40 cellular contexts compared by ENCODE assay signal in genomic region chr10:33841678-33842077, GRCh38.
"Had no signal": no experiment of that assay in that cellular context is flagged by ENCODE, and none has a peak within 500 bp of the region (broad histone marks: within the 10 kb centered on the region; RNA-seq: fewer than 3 reads in every experiment).

No MANE protein-coding gene starts in this region.

- H3K4me3 Mint-ChIP-seq: activated naive CD4-positive, alpha-beta T cell treated with anti-CD3 and anti-CD28 coated beads for 36 hours; activated naive CD4-positive, alpha-beta T cell treated with anti-CD3 and anti-CD28 coated beads, Interleukin-2, amount 10 ng/mL, durations not matched to agents 7 days and 5 days; activated naive CD4-positive, alpha-beta T cell treated with anti-CD3 and anti-CD28 coated beads, Interleukin-2, amount 50 U/mL, for 24 hours; activated naive CD8-positive, alpha-beta T cell; activated naive CD8-positive, alpha-beta T cell treated with anti-CD3 and anti-CD28 coated beads for 36 hours; activated naive CD8-positive, alpha-beta T cell treated with anti-CD3 and anti-CD28 coated beads, Interleukin-2, amount 10 ng/mL, durations not matched to agents 7 days and 5 days; activated naive CD8-positive, alpha-beta T cell treated with anti-CD3 and anti-CD28 coated beads, Interleukin-2, amount 50 U/mL, for 24 hours; activated T-cell treated with anti-CD3 and anti-CD28 coated beads, Interleukin-2, amount 50 U/mL, for 24 hours; activated T-cell treated with anti-CD3 and anti-CD28 coated beads, Interleukin-2, amount 50 U/mL, for 4 hours; activated T-cell treated with anti-CD3 and anti-CD28 coated beads, Interleukin-2, amount 50 U/mL, for 72 hours; activated T-helper 1 cell treated with anti-CD3 and anti-CD28 coated beads, Interleukin-12 subunit alpha, Interleukin-12 subunit beta, Interleukin-2, Interleukin-4 antibody, amounts not matched to agents 30 ng/mL and 10 ng/mL and 1 ng/mL, durations not matched to agents 14 hours and 24 hours and 36 hours; activated T-helper 17 cell treated with anti-CD3 and anti-CD28 coated beads, Interleukin-2, amount 50 U/mL, for 72 hours; brain; central memory CD8-positive, alpha-beta T cell had no signal

- H3K27me3 Mint-ChIP-seq: activated naive CD4-positive, alpha-beta T cell treated with anti-CD3 and anti-CD28 coated beads, Interleukin-2, amount 10 ng/mL, durations not matched to agents 7 days and 5 days; activated naive CD8-positive, alpha-beta T cell; activated naive CD8-positive, alpha-beta T cell treated with anti-CD3 and anti-CD28 coated beads, Interleukin-2, amount 10 ng/mL, durations not matched to agents 7 days and 5 days; central memory CD8-positive, alpha-beta T cell had no signal

- FAIRE-seq: astrocyte, bronchial epithelial cell had no signal

- H3K4me1 Mint-ChIP-seq: activated naive CD4-positive, alpha-beta T cell treated with anti-CD3 and anti-CD28 coated beads, Interleukin-2, amount 10 ng/mL, durations not matched to agents 7 days and 5 days; activated naive CD4-positive, alpha-beta T cell treated with anti-CD3 and anti-CD28 coated beads, Interleukin-2, amount 50 U/mL, for 24 hours; activated naive CD8-positive, alpha-beta T cell treated with anti-CD3 and anti-CD28 coated beads for 36 hours; activated naive CD8-positive, alpha-beta T cell treated with anti-CD3 and anti-CD28 coated beads, Interleukin-2, amount 10 ng/mL, durations not matched to agents 7 days and 5 days; activated naive CD8-positive, alpha-beta T cell treated with anti-CD3 and anti-CD28 coated beads, Interleukin-2, amount 50 U/mL, for 24 hours; activated T-helper 17 cell treated with anti-CD3 and anti-CD28 coated beads, Interleukin-2, amount 50 U/mL, for 72 hours; brain; central memory CD8-positive, alpha-beta T cell had no signal

- H3K36me3 ChIP-seq: adrenal gland, ascending aorta, brain microvascular endothelial cell, breast epithelium, cardiac muscle cell had no signal

- H3K4me1 ChIP-seq: adrenal gland, ascending aorta, body of pancreas, breast epithelium had no signal

- H3K9me3 ChIP-seq: adrenal gland, ascending aorta, body of pancreas, breast epithelium had no signal

- H3K27ac Mint-ChIP-seq: activated naive CD4-positive, alpha-beta T cell treated with anti-CD3 and anti-CD28 coated beads for 36 hours; activated naive CD4-positive, alpha-beta T cell treated with anti-CD3 and anti-CD28 coated beads, Interleukin-2, amount 10 ng/mL, durations not matched to agents 7 days and 5 days; activated naive CD4-positive, alpha-beta T cell treated with anti-CD3 and anti-CD28 coated beads, Interleukin-2, amount 50 U/mL, for 24 hours; activated naive CD4-positive, alpha-beta T cell treated with anti-CD3 and anti-CD28 coated beads, Interleukin-2, amount 50 U/mL, for 72 hours; activated naive CD8-positive, alpha-beta T cell; activated naive CD8-positive, alpha-beta T cell treated with anti-CD3 and anti-CD28 coated beads for 36 hours; activated naive CD8-positive, alpha-beta T cell treated with anti-CD3 and anti-CD28 coated beads, Interleukin-2, amount 10 ng/mL, durations not matched to agents 7 days and 5 days; activated naive CD8-positive, alpha-beta T cell treated with anti-CD3 and anti-CD28 coated beads, Interleukin-2, amount 50 U/mL, for 24 hours; activated T-cell treated with anti-CD3 and anti-CD28 coated beads, Interleukin-2, amount 50 U/mL, for 24 hours; activated T-cell treated with anti-CD3 and anti-CD28 coated beads, Interleukin-2, amount 50 U/mL, for 72 hours; activated T-helper 1 cell treated with anti-CD3 and anti-CD28 coated beads, Interleukin-12 subunit alpha, Interleukin-12 subunit beta, Interleukin-2, Interleukin-4 antibody, amounts not matched to agents 30 ng/mL and 10 ng/mL and 1 ng/mL, durations not matched to agents 14 hours and 24 hours and 36 hours; activated T-helper 17 cell treated with anti-CD3 and anti-CD28 coated beads, Interleukin-2, amount 50 U/mL, for 72 hours; activated T-helper 2 cell treated with anti-CD3 and anti-CD28 coated beads, Interferon-gamma antibody, Interleukin-2, Interleukin-4, amounts not matched to agents 10 μg/mL and 5 μg/mL and 100 μg/mL, durations not matched to agents 14 hours and 24 hours and 36 hours; brain had no signal

- H3K36me3 Mint-ChIP-seq: activated naive CD4-positive, alpha-beta T cell treated with anti-CD3 and anti-CD28 coated beads, Interleukin-2, amount 10 ng/mL, durations not matched to agents 7 days and 5 days; activated naive CD8-positive, alpha-beta T cell; activated naive CD8-positive, alpha-beta T cell treated with anti-CD3 and anti-CD28 coated beads for 36 hours; activated naive CD8-positive, alpha-beta T cell treated with anti-CD3 and anti-CD28 coated beads, Interleukin-2, amount 10 ng/mL, durations not matched to agents 7 days and 5 days; brain had no signal

- H3K4me3 ChIP-seq: adrenal gland, ascending aorta, body of pancreas, breast epithelium, cardiac muscle cell had no signal

- DNase-seq: activated effector memory CD4-positive, alpha-beta T cell treated with anti-CD3 and anti-CD28 coated beads, Interleukin-2, amount 50 U/mL, for 16 hours; activated effector memory CD4-positive, alpha-beta T cell treated with Interleukin-2 at 50 U/mL for 16 hours; activated gamma-delta T cell; activated gamma-delta T cell treated with Interleukin-2 at 50 U/mL for 16 hours; activated naive CD4-positive, alpha-beta T cell; activated naive CD4-positive, alpha-beta T cell treated with anti-CD3 and anti-CD28 coated beads for 36 hours; activated naive CD4-positive, alpha-beta T cell treated with anti-CD3 and anti-CD28 coated beads, Interleukin-2, amount 10 ng/mL, durations not matched to agents 7 days and 5 days; activated naive CD4-positive, alpha-beta T cell treated with anti-CD3 and anti-CD28 coated beads, Interleukin-2, amount 50 U/mL, for 16 hours; activated naive CD4-positive, alpha-beta T cell treated with Interleukin-2 at 50 U/mL for 16 hours; activated naive CD8-positive, alpha-beta T cell treated with anti-CD3 and anti-CD28 coated beads for 36 hours; activated naive CD8-positive, alpha-beta T cell treated with anti-CD3 and anti-CD28 coated beads, Interleukin-2, amount 10 ng/mL, durations not matched to agents 7 days and 5 days; activated naive CD8-positive, alpha-beta T cell treated with anti-CD3 and anti-CD28 coated beads, Interleukin-2, amount 50 U/mL, for 24 hours; activated T-cell treated with anti-CD3 and anti-CD28 coated beads, Interleukin-2, amount 50 U/mL, for 1 hour; activated T-cell treated with anti-CD3 and anti-CD28 coated beads, Interleukin-2, amount 50 U/mL, for 24 hours; activated T-cell treated with anti-CD3 and anti-CD28 coated beads, Interleukin-2, amount 50 U/mL, for 4 hours; activated T-cell treated with anti-CD3 and anti-CD28 coated beads, Interleukin-2, amount 50 U/mL, for 48 hours; activated T-cell treated with anti-CD3 and anti-CD28 coated beads, Interleukin-2, amount 50 U/mL, for 72 hours; adrenal gland; amniotic stem cell; amygdala; anterior cingulate cortex; aorta; body of pancreas; brain microvascular endothelial cell; caudate nucleus; central memory CD4-positive, alpha-beta T cell; cerebellar nuclear complex had no signal

- H3K27ac ChIP-seq: adrenal gland, ascending aorta, body of pancreas, brain microvascular endothelial cell, breast epithelium, cardiac muscle cell had no signal
